ENCODE assay signal across 21 cellular contexts in the genomic region with DNA sequence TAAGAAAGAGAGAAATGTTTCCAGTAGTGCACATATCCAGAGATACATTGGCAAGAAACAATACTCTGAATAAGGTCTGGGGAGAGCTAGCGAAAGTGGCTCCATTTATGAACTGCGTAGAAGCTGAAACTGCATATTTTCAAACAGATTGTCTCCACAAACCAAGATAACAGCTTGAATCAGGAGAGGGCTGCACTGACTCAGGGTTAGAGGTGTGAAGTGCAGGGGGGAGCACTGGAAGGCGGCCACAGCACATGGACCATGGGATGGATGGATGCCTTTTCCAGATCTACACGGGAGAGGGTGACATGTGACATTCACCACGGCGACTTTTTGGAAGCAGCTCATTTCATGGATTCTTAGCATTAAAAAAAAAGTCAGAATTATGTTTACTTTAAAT.
DNase-seq lines count a peak whose midpoint lies in the region; ATAC-seq and TF ChIP-seq lines count a peak whose summit lies in the region.
"Had no signal": no experiment of that assay in that cellular context is flagged by ENCODE, and none has a peak within 500 bp of the region (broad histone marks: within the 10 kb centered on the region; RNA-seq: fewer than 3 reads in every experiment).

No MANE protein-coding gene starts in this region.

- no peak overlapping the region for H3K4me3 ChIP-seq in SK-N-SH (ENCODE audit: low read depth in 2 of 2, low read length in 1 of 2)
- H3K4me3 ChIP-seq in CD4-positive, alpha-beta memory T cell (ENCODE audit: low read length in 2 of 2): no peak overlapping the region
- H3K4me3 ChIP-seq: A549, BLaER1, GM23248 had no signal

- no peak overlapping the region for H3K9ac ChIP-seq in SK-N-SH
- H3K9ac ChIP-seq: BLaER1, GM23248 had no signal

- H3K36me3 ChIP-seq in SK-N-SH (replicated peaks in 1 of 2; ENCODE audit: control insufficient read depth in 1 of 2, insufficient read depth in 2 of 2, low read length in 1 of 2): no peaks in the 10 kb centered on the region
- no peaks in the 10 kb centered on the region for H3K36me3 ChIP-seq in CD4-positive, alpha-beta memory T cell (ENCODE audit: insufficient read depth, low read length)
- H3K36me3 ChIP-seq: BLaER1 had no signal

- H3K27ac Mint-ChIP-seq in brain: peak overlapping the region in 4 of 5 experiments; percentile 25 to 91 (median 73)
- H3K27ac Mint-ChIP-seq in activated CD4-positive, alpha-beta memory T cell treated with anti-CD3 and anti-CD28 coated beads, Interleukin-2, amount 10 ng/mL, durations not matched to agents 7 days and 5 days: no peak overlapping the region
- peak overlapping the region in 1 of 7 donors; percentile 2 for H3K27ac Mint-ChIP-seq in CD4-positive, alpha-beta memory T cell

- H3K27me3 ChIP-seq in SK-N-SH (ENCODE audit: insufficient read depth): no peaks in the 10 kb centered on the region
- H3K27me3 ChIP-seq in CD4-positive, alpha-beta memory T cell (ENCODE audit: insufficient read depth, low read length): no peaks in the 10 kb centered on the region
- H3K27me3 ChIP-seq: BLaER1 had no signal

- no peak for TF ChIP-seq CTCF in SK-N-SH (IDR thresholded peaks at IDR 0.05)
- TF ChIP-seq CTCF in brain (conservative IDR thresholded peaks at IDR 0.05): no peak

- no peak overlapping the region; a peak in 1 of 4 replicates for H3K27ac ChIP-seq in SK-N-SH (ENCODE audit: low read depth in 2 of 2, low read length in 1 of 2)
- no peak overlapping the region for H3K27ac ChIP-seq in CD4-positive, alpha-beta memory T cell (ENCODE audit: low read depth, low read length)
- H3K27ac ChIP-seq: 22Rv1, A549, BLaER1, GM23248 had no signal

- POLR2A ChIA-PET in SK-N-SH (lab: Yijun Ruan, JAX): no interaction called here
- POLR2A ChIA-PET in activated CD4-positive, alpha-beta memory T cell treated with anti-CD3 and anti-CD28 coated beads, Interleukin-2, amount 10 ng/mL, durations not matched to agents 7 days and 5 days (lab: Charles Lee): no interaction called here
- POLR2A ChIA-PET in CD4-positive, alpha-beta memory T cell (lab: Charles Lee; ENCODE audit: partially characterized antibody): no interaction called here

- H2AFZ ChIP-seq in SK-N-SH (ENCODE audit: low read depth): no peak overlapping the region
- H2AFZ ChIP-seq: GM23248 had no signal

- no peak for TF ChIP-seq EP300 in SK-N-SH (IDR thresholded peaks at IDR 0.05; ENCODE audit: borderline replicate concordance in 1 of 2, low read depth in 1 of 2, low read length in 1 of 2)

- peak; percentile 18 for DNase-seq in Ammon's horn (ENCODE audit: low spot score)
- DNase-seq in SK-N-SH: peak; percentile 17
- DNase-seq in inferior parietal cortex (ENCODE audit: extremely low spot score): peak; percentile 24
- DNase-seq in activated CD4-positive, CD25-positive, alpha-beta regulatory T cell treated with anti-CD3 and anti-CD28 coated beads, Interleukin-2, amount 50 U/mL, for 72 hours: no peak
- DNase-seq in activated CD4-positive, alpha-beta memory T cell treated with anti-CD3 and anti-CD28 coated beads, Interleukin-2, amount 10 ng/mL, durations not matched to agents 7 days and 5 days: no peak
- no peak for DNase-seq in CD4-positive, alpha-beta memory T cell
- DNase-seq: AML-193, COR-L47, DMS 273 treated with DMSO at 0.1 percent for 48 hours, DMS53, DND-41, EL, GM23248, HCEC 1CT had no signal

- no peak overlapping the region for H3K4me2 ChIP-seq in SK-N-SH
- H3K4me2 ChIP-seq: A549, BLaER1 had no signal

- H3K36me3 Mint-ChIP-seq in brain: peaks cover 2% of the 10 kb centered on the region
- peaks cover 20% of the 10 kb centered on the region for H3K36me3 Mint-ChIP-seq in activated CD4-positive, alpha-beta memory T cell treated with anti-CD3 and anti-CD28 coated beads, Interleukin-2, amount 10 ng/mL, durations not matched to agents 7 days and 5 days (ENCODE audit: low read depth)
- peaks cover 8 to 12% of the 10 kb centered on the region in 2 donors for H3K36me3 Mint-ChIP-seq in CD4-positive, alpha-beta memory T cell
- H3K36me3 Mint-ChIP-seq: CD14-positive monocyte had no signal

- no peak for ATAC-seq in GM21381 (IDR thresholded peaks at IDR 0.05; ENCODE audit: unreplicated experiment)
- ATAC-seq: A549 had no signal

- peaks cover 3% of the 10 kb centered on the region for H3K27me3 Mint-ChIP-seq in brain
- no peaks in the 10 kb centered on the region for H3K27me3 Mint-ChIP-seq in activated CD4-positive, alpha-beta memory T cell treated with anti-CD3 and anti-CD28 coated beads, Interleukin-2, amount 10 ng/mL, durations not matched to agents 7 days and 5 days
- H3K27me3 Mint-ChIP-seq in CD4-positive, alpha-beta memory T cell: peaks cover 0 to 1% of the 10 kb centered on the region in 2 donors
- H3K27me3 Mint-ChIP-seq: CD8-positive, alpha-beta memory T cell had no signal

- H3K9me3 Mint-ChIP-seq in brain: peaks cover 14 to 42% (median 17%) of the 10 kb centered on the region in 5 experiments
- H3K9me3 Mint-ChIP-seq in activated CD4-positive, alpha-beta memory T cell treated with anti-CD3 and anti-CD28 coated beads, Interleukin-2, amount 10 ng/mL, durations not matched to agents 7 days and 5 days: peaks cover 30% of the 10 kb centered on the region
- H3K9me3 Mint-ChIP-seq in CD4-positive, alpha-beta memory T cell: peaks cover 1 to 12% (median 7%) of the 10 kb centered on the region in 8 donors

- intact Hi-C loops in CD4-positive, alpha-beta memory T cell (cut with micrococcal nuclease): no loop called here

- no peaks in the 10 kb centered on the region for H3K9me3 ChIP-seq in SK-N-SH
- no peaks in the 10 kb centered on the region for H3K9me3 ChIP-seq in CD4-positive, alpha-beta memory T cell (ENCODE audit: control insufficient read depth in 1 of 2, low read length in 2 of 2)

- no peaks in the 10 kb centered on the region for H3K79me2 ChIP-seq in SK-N-SH (ENCODE audit: insufficient read depth)

- no peaks in the 10 kb centered on the region for H4K20me1 ChIP-seq in SK-N-SH (ENCODE audit: insufficient read depth)
- H4K20me1 ChIP-seq: BLaER1 had no signal

- H3K4me3 Mint-ChIP-seq in brain: peak overlapping the region in 2 of 5 experiments; percentile 29 to 36
- H3K4me3 Mint-ChIP-seq in activated CD4-positive, alpha-beta memory T cell treated with anti-CD3 and anti-CD28 coated beads, Interleukin-2, amount 10 ng/mL, durations not matched to agents 7 days and 5 days: no peak overlapping the region
- no peak overlapping the region for H3K4me3 Mint-ChIP-seq in CD4-positive, alpha-beta memory T cell
- H3K4me3 Mint-ChIP-seq: CD14-positive monocyte; CD8-positive, alpha-beta memory T cell had no signal

- WGBS in SK-N-SH (ENCODE audit: low lambda C conversion rate): 58% methylated on average over 6 of the region's 6 CpGs

- H3F3A ChIP-seq in SK-N-SH (replicated peaks; ENCODE audit: insufficient read depth): no peaks in the 10 kb centered on the region

- TF ChIP-seq RAD21 in SK-N-SH (IDR thresholded peaks at IDR 0.05; ENCODE audit: low read length): no peak

- CTCF ChIA-PET in SK-N-SH (lab: Yijun Ruan, JAX): interaction anchor here (0.6 to 2.5 kb wide), 7 partner anchors 10 to 1811 kb away, joined by 3 to 12 read pairs (median 4); no protein-coding TSS in a partner anchor
- CTCF ChIA-PET in activated CD4-positive, alpha-beta memory T cell treated with anti-CD3 and anti-CD28 coated beads, Interleukin-2, amount 10 ng/mL, durations not matched to agents 7 days and 5 days (lab: Charles Lee): interaction anchor here (0.6 to 1.3 kb wide), 2 partner anchors 25 to 1034 kb away, joined by 4 to 6 read pairs; no protein-coding TSS in a partner anchor
- CTCF ChIA-PET in CD4-positive, alpha-beta memory T cell (lab: Charles Lee; ENCODE audit: partially characterized antibody): interaction anchor here (0.5 to 2.7 kb wide), 5 partner anchors 11 to 30 kb away, joined by 3 to 11 read pairs (median 4); no protein-coding TSS in a partner anchor

- H3K9me2 ChIP-seq in SK-N-SH: no peaks in the 10 kb centered on the region

- H3K4me1 Mint-ChIP-seq in brain: peaks cover 24% of the 10 kb centered on the region
- peaks cover 14% of the 10 kb centered on the region for H3K4me1 Mint-ChIP-seq in activated CD4-positive, alpha-beta memory T cell treated with anti-CD3 and anti-CD28 coated beads, Interleukin-2, amount 10 ng/mL, durations not matched to agents 7 days and 5 days
- peaks cover 21 to 27% (median 23%) of the 10 kb centered on the region in 4 donors for H3K4me1 Mint-ChIP-seq in CD4-positive, alpha-beta memory T cell
- H3K4me1 Mint-ChIP-seq: CD14-positive monocyte had no signal

- peaks cover 0 to 8% of the 10 kb centered on the region in 2 experiments; a peak in 1 of 4 replicates for H3K4me1 ChIP-seq in SK-N-SH (ENCODE audit: control insufficient read depth in 1 of 2, insufficient read depth in 2 of 2, low read depth in 1 of 2, low read length in 1 of 2)
- H3K4me1 ChIP-seq in CD4-positive, alpha-beta memory T cell (ENCODE audit: insufficient read depth, low read length): peaks cover 16% of the 10 kb centered on the region
- H3K4me1 ChIP-seq: A549, BLaER1 had no signal

TF ChIP-seq in SK-N-SH, 30 proteins besides CTCF, POLR2A, EP300 and RAD21 (continues in another document):
- TF ChIP-seq RCOR1 (IDR thresholded peaks at IDR 0.05; ENCODE audit: low read length): no peak
- TF ChIP-seq TCF12 (IDR thresholded peaks at IDR 0.05): no peak
- TF ChIP-seq YY1 (IDR thresholded peaks at IDR 0.05; ENCODE audit: low read depth): no peak
- no peak for TF ChIP-seq POLR2AphosphoS5 (IDR thresholded peaks at IDR 0.05; ENCODE audit: low read depth, low read length)
- no peak for TF ChIP-seq MXI1 (IDR thresholded peaks at IDR 0.05; ENCODE audit: low read depth, low read length)
- TF ChIP-seq, protein P1, sequence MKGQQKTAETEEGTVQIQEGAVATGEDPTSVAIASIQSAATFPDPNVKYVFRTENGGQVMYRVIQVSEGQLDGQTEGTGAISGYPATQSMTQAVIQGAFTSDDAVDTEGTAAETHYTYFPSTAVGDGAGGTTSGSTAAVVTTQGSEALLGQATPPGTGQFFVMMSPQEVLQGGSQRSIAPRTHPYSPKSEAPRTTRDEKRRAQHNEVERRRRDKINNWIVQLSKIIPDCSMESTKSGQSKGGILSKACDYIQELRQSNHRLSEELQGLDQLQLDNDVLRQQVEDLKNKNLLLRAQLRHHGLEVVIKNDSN (IDR thresholded peaks at IDR 0.05; ENCODE audit: borderline replicate concordance, low read depth): no peak
- no peak for TF ChIP-seq CHD2 (IDR thresholded peaks at IDR 0.05; ENCODE audit: low read length, partially characterized antibody)
- no peak for TF ChIP-seq NRF1 (IDR thresholded peaks at IDR 0.05; ENCODE audit: low read depth, low read length)
- no peak for TF ChIP-seq GATA2 (CRISPR knock-in tag; IDR thresholded peaks at IDR 0.05)
- no peak for TF ChIP-seq JUND (IDR thresholded peaks at IDR 0.05)
- no peak for TF ChIP-seq SIN3A (IDR thresholded peaks at IDR 0.05; ENCODE audit: borderline replicate concordance, low read depth, low read length)
- TF ChIP-seq FOXM1 (IDR thresholded peaks at IDR 0.05; ENCODE audit: low read depth): no peak

Comparison
In these comparisons a context has a peak if more than half of its experiments do, and no peak if none do; other contexts are left out.
1. DNase-seq: peak in Ammon's horn (single experiment), SK-N-SH (single experiment) and inferior parietal cortex (single experiment); none in activated CD4-positive, CD25-positive, alpha-beta regulatory T cell treated with anti-CD3 and anti-CD28 coated beads, Interleukin-2, amount 50 U/mL, for 72 hours (single experiment), activated CD4-positive, alpha-beta memory T cell treated with anti-CD3 and anti-CD28 coated beads, Interleukin-2, amount 10 ng/mL, durations not matched to agents 7 days and 5 days (single experiment) and CD4-positive, alpha-beta memory T cell (0 of 5).